ENCODE assay signal across 31 cellular contexts in the genomic region with DNA sequence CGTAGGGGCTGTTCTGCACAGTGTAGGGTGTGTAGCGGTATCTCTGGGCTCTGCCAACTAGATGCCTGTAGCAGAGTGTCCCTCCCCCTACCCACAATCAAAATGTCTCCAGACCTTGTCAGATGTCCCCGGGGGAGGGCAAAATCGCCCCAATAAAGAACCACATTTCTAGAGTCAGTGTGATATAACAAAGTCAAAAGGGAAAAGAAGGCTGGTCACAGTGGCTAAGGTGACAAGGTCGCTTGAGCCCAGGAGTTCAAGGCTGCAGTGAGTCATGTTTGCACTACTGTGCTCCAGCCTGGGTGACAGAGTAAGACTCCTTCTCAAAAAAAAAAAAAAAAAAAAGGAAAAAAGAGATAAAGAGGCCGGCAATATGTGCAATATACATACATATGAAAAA.
"Had no signal": no experiment of that assay in that cellular context is flagged by ENCODE, and none has a peak within 500 bp of the region (broad histone marks: within the 10 kb centered on the region; RNA-seq: fewer than 3 reads in every experiment).

No MANE protein-coding gene starts in this region.

- H3K4me3 ChIP-seq: adrenal gland, body of pancreas, breast epithelium, Peyer's patch, SJSA1 had no signal

- H3K9me3 ChIP-seq: adrenal gland, body of pancreas, breast epithelium, Peyer's patch, SJSA1, SK-N-SH had no signal

- ATAC-seq: activated T-helper 17 cell treated with anti-CD3 and anti-CD28 coated beads, Interleukin-2, amount 50 U/mL, for 72 hours; body of pancreas; PC-3 had no signal

- H3K27ac ChIP-seq: adrenal gland, body of pancreas, breast epithelium, KMS-11, Peyer's patch, SJSA1, VCaP had no signal

- H3K9ac ChIP-seq: KMS-11, SK-N-SH had no signal

- H3K4me3 Mint-ChIP-seq: activated B cell treated with CpG ODN at 0.5 μM for 24 hours; activated CD4-positive, alpha-beta memory T cell treated with anti-CD3 and anti-CD28 coated beads for 36 hours; activated CD4-positive, alpha-beta T cell treated with anti-CD3 and anti-CD28 coated beads, Interleukin-2, amount 10 ng/mL, durations not matched to agents 7 days and 5 days; activated T-helper 17 cell treated with anti-CD3 and anti-CD28 coated beads, Interleukin-2, amount 50 U/mL, for 72 hours; T-cell had no signal

- H3K27me3 Mint-ChIP-seq: activated B cell treated with CpG ODN at 0.5 μM for 24 hours; activated CD4-positive, alpha-beta memory T cell treated with anti-CD3 and anti-CD28 coated beads for 36 hours; activated CD4-positive, alpha-beta T cell treated with anti-CD3 and anti-CD28 coated beads, Interleukin-2, amount 10 ng/mL, durations not matched to agents 7 days and 5 days; activated T-helper 17 cell treated with anti-CD3 and anti-CD28 coated beads, Interleukin-2, amount 50 U/mL, for 72 hours; T-cell had no signal

- H3K4me2 ChIP-seq: KMS-11, SK-N-SH had no signal

- DNase-seq: activated B cell treated with CpG ODN at 0.5 μM for 24 hours; activated CD4-positive, alpha-beta memory T cell treated with anti-CD3 and anti-CD28 coated beads for 36 hours; activated CD4-positive, alpha-beta T cell treated with anti-CD3 and anti-CD28 coated beads, Interleukin-2, amount 10 ng/mL, durations not matched to agents 7 days and 5 days; activated CD4-positive, CD25-positive, alpha-beta regulatory T cell treated with anti-CD3 and anti-CD28 coated beads, Interleukin-2, amount 50 U/mL, for 72 hours; activated CD8-positive, alpha-beta memory T cell treated with anti-CD3 and anti-CD28 coated beads, Interleukin-2, amount 50 U/mL, for 4 hours; activated effector memory CD4-positive, alpha-beta T cell treated with anti-CD3 and anti-CD28 coated beads, Interleukin-2, amount 50 U/mL, for 16 hours; activated naive CD4-positive, alpha-beta T cell; activated T-cell treated with anti-CD3 and anti-CD28 coated beads, Interleukin-2, amount 50 U/mL, for 48 hours; adrenal gland; body of pancreas; MM.1S; MV-4-11; NCI-H1092; NCI-H1436 treated with DMSO at 0.1 percent for 48 hours; NCI-H1694 treated with DMSO at 0.1 percent for 48 hours; NCI-H2029; NCI-H345; NCI-H524 treated with DMSO at 0.1 percent for 48 hours; PC-3; Peyer's patch; RPMI8226; SHP77 treated with DMSO at 0.1 percent for 48 hours; SK-N-SH; T-cell; T-helper 9 cell had no signal

- H3K9me3 Mint-ChIP-seq: activated B cell treated with CpG ODN at 0.5 μM for 24 hours; activated CD4-positive, alpha-beta memory T cell treated with anti-CD3 and anti-CD28 coated beads for 36 hours; activated CD4-positive, alpha-beta T cell treated with anti-CD3 and anti-CD28 coated beads, Interleukin-2, amount 10 ng/mL, durations not matched to agents 7 days and 5 days; activated naive CD4-positive, alpha-beta T cell treated with anti-CD3 and anti-CD28 coated beads, Interleukin-2, amount 50 U/mL, for 72 hours; activated T-helper 17 cell treated with anti-CD3 and anti-CD28 coated beads, Interleukin-2, amount 50 U/mL, for 72 hours; T-cell had no signal

- H3K36me3 ChIP-seq: adrenal gland, breast epithelium, Peyer's patch had no signal

- H3K27ac Mint-ChIP-seq: activated B cell treated with CpG ODN at 0.5 μM for 24 hours; activated CD4-positive, alpha-beta memory T cell treated with anti-CD3 and anti-CD28 coated beads for 36 hours; activated CD4-positive, alpha-beta T cell treated with anti-CD3 and anti-CD28 coated beads, Interleukin-2, amount 10 ng/mL, durations not matched to agents 7 days and 5 days; activated T-helper 17 cell treated with anti-CD3 and anti-CD28 coated beads, Interleukin-2, amount 50 U/mL, for 72 hours had no signal

- H3K4me1 ChIP-seq: adrenal gland, body of pancreas, breast epithelium, Peyer's patch, SJSA1 had no signal

- H3K27me3 ChIP-seq: adrenal gland, body of pancreas, breast epithelium, Peyer's patch, SJSA1 had no signal
